15 cellular contexts compared by ENCODE assay signal in genomic region chr12:93315907-93316622, GRCh38.
DNase-seq lines count a peak whose midpoint lies in the region; TF ChIP-seq lines count a peak whose summit lies in the region.
"Had no signal": no experiment of that assay in that cellular context is flagged by ENCODE, and none has a peak within 500 bp of the region (broad histone marks: within the 10 kb centered on the region; RNA-seq: fewer than 3 reads in every experiment).

No MANE protein-coding gene starts in this region.

- no peak overlapping the region for H3K4me3 ChIP-seq in muscle layer of duodenum (ENCODE audit: low read depth in 1 of 2, low read length in 2 of 2)
- no peak overlapping the region for H3K4me3 ChIP-seq in thyroid gland (replicated peaks in 1 of 3)

- no peak for TF ChIP-seq POLR2A in thyroid gland (IDR thresholded peaks at IDR 0.05)

- H3K4me1 Mint-ChIP-seq in brain = peaks cover 36% of the 10 kb centered on the region

- peaks cover 0 to 2% (median 0%) of the 10 kb centered on the region in 5 experiments for H3K9me3 Mint-ChIP-seq in brain
- H3K9me3 Mint-ChIP-seq: dendritic cell treated with granulocyte-macrophage colony-stimulating factor and Interleukin-4, amounts not matched to agents 40 ng/mL and 50 ng/mL, for 4 days; naive B cell; WTC11 had no signal

- H3K4me3 Mint-ChIP-seq in brain = no peak overlapping the region
- H3K4me3 Mint-ChIP-seq: dendritic cell treated with granulocyte-macrophage colony-stimulating factor and Interleukin-4, amounts not matched to agents 40 ng/mL and 50 ng/mL, for 4 days; naive B cell; WTC11 had no signal

- no peaks in the 10 kb centered on the region for H3K27me3 Mint-ChIP-seq in brain
- H3K27me3 Mint-ChIP-seq: dendritic cell treated with granulocyte-macrophage colony-stimulating factor and Interleukin-4, amounts not matched to agents 40 ng/mL and 50 ng/mL, for 4 days; naive B cell had no signal

- no peaks in the 10 kb centered on the region for H3K9me3 ChIP-seq in muscle layer of duodenum (ENCODE audit: control insufficient read depth in 1 of 2, low read length in 2 of 2)
- H3K9me3 ChIP-seq in thyroid gland = no peaks in the 10 kb centered on the region

- no peaks in the 10 kb centered on the region for H3K4me1 ChIP-seq in muscle layer of duodenum (ENCODE audit: control insufficient read depth in 1 of 2, insufficient read depth in 2 of 2, low read length in 2 of 2)
- no peaks in the 10 kb centered on the region for H3K4me1 ChIP-seq in thyroid gland

- peak; percentile 25 for DNase-seq in CMK (ENCODE audit: low read depth)
- peak; percentile 30 for DNase-seq in MV-4-11 (lab: John Stamatoyannopoulos, UW)
- no peak for DNase-seq in thyroid gland
- DNase-seq in posterior vena cava (ENCODE audit: low spot score) = no peak
- no peak for DNase-seq in retina
- no peak for DNase-seq in G401 (ENCODE audit: low spot score)
- DNase-seq: activated effector memory CD4-positive, alpha-beta T cell treated with Interleukin-2 at 50 U/mL for 16 hours; AML-193; Karpas-422; naive B cell; NCI-H1436 treated with DMSO at 0.1 percent for 48 hours had no signal

- in situ Hi-C loops in G401 (cut with HindIII; ENCODE audit: low sequenced_read_pairs) = no loop called here

- no peaks in the 10 kb centered on the region for H3K36me3 Mint-ChIP-seq in brain
- H3K36me3 Mint-ChIP-seq: naive B cell, WTC11 had no signal

- peak overlapping the region; percentile 32 for H3K27ac ChIP-seq in muscle layer of duodenum (ENCODE audit: low read length)
- H3K27ac ChIP-seq in thyroid gland = no peak overlapping the region

- TF ChIP-seq CTCF in brain (conservative IDR thresholded peaks at IDR 0.05) = no peak
- TF ChIP-seq CTCF in thyroid gland (IDR thresholded peaks at IDR 0.05) = no peak

- intact Hi-C loops in thyroid gland (cut with DNase I) (no loop called here), posterior vena cava (cut with DNase I) (no loop called here)

- WGBS in thyroid gland, 2 donors = 43 to 45% methylated on average over 4 of the region's 4 CpGs

- H3K36me3 ChIP-seq in muscle layer of duodenum (ENCODE audit: control insufficient read depth in 1 of 2, insufficient read depth in 2 of 2, low read length in 2 of 2) = no peaks in the 10 kb centered on the region
- H3K36me3 ChIP-seq in thyroid gland = no peaks in the 10 kb centered on the region

- H3K27me3 ChIP-seq in muscle layer of duodenum (ENCODE audit: low read depth, low read length) (no peaks in the 10 kb centered on the region), thyroid gland (no peaks in the 10 kb centered on the region)

- peak overlapping the region in 3 of 5 experiments; percentile 12 to 66 (median 16) for H3K27ac Mint-ChIP-seq in brain
- H3K27ac Mint-ChIP-seq: dendritic cell treated with granulocyte-macrophage colony-stimulating factor and Interleukin-4, amounts not matched to agents 40 ng/mL and 50 ng/mL, for 4 days; WTC11 had no signal

Comparison
In these comparisons a context has a peak if more than half of its experiments do, and no peak if none do; other contexts are left out.
1. DNase-seq: peak in CMK (single experiment) and MV-4-11 (single experiment); none in thyroid gland (0 of 2), posterior vena cava (single experiment), retina (single experiment) and G401 (single experiment).